8 cellular contexts compared by ENCODE assay signal in the genomic region with DNA sequence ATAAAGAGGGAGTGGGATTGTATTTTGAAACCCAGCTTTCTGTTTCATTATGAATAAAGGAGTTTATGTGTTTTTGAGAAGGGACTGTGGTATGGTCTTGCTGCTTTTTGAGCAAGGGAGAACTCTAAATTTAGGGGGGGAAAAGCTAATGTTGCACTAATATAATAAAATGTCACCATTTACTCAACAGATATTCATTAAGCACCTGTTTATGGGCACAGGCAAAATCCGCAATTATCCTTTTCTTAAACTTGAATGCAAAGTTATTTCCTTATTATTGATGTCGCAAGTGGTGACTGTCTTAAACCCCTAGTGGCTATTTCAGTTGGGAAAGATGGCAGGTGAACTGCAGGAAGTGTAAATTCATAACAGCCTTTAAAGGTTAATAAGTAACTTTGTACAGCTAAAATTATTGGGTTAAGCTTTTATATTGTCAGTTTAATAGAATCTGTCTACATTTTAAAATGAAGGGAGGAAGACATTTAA. TPM values are rescaled to one million over a fixed set of nuclear protein-coding genes. Genes with fewer than 3 reads are reported as not detected.
A peak's percentile ranks its signal among the peaks of the same experiment; 100 is the strongest.
DNase-seq lines count a peak whose midpoint lies in the region; ATAC-seq, FAIRE-seq and TF ChIP-seq lines count a peak whose summit lies in the region.

No MANE protein-coding gene starts in this region.

- ATAC-seq in GM21619 (IDR thresholded peaks at IDR 0.05; ENCODE audit: unreplicated experiment), result peak; percentile 27

- dilution Hi-C loops in keratinocyte (cut with MboI; ENCODE audit: extremely low pct_ligation_motif_present, low sequenced_read_pairs), result no loop called here

- no peak for FAIRE-seq in keratinocyte (lab: Jason Lieb, UNC)

- peaks cover 17% of the 10 kb centered on the region for H3K36me3 Mint-ChIP-seq in activated T-helper 1 cell treated with anti-CD3 and anti-CD28 coated beads, Interleukin-12 subunit alpha, Interleukin-12 subunit beta, Interleukin-2, Interleukin-4 antibody, amounts not matched to agents 30 ng/mL and 10 ng/mL and 1 ng/mL, durations not matched to agents 14 hours and 24 hours and 36 hours (ENCODE audit: low read depth)

- H3K4me1 ChIP-seq in keratinocyte (ENCODE audit: control insufficient read depth, extremely low read depth, insufficient read depth, low read length), result peaks cover 15% of the 10 kb centered on the region

- peak overlapping the region; percentile 83 for H3K4me3 Mint-ChIP-seq in activated T-helper 1 cell treated with anti-CD3 and anti-CD28 coated beads, Interleukin-12 subunit alpha, Interleukin-12 subunit beta, Interleukin-2, Interleukin-4 antibody, amounts not matched to agents 30 ng/mL and 10 ng/mL and 1 ng/mL, durations not matched to agents 14 hours and 24 hours and 36 hours

- TF ChIP-seq CTCF in keratinocyte (optimal IDR thresholded peaks at IDR 0.05 in 1 of 3, IDR thresholded peaks at IDR 0.05 in 1 of 3, conservative IDR thresholded peaks at IDR 0.05 in 1 of 3; ENCODE audit: extremely low read depth in 1 of 3, insufficient read depth in 2 of 3, low read length in 3 of 3), result peak in 1 of 3 experiments; percentile 36

- H3K27me3 Mint-ChIP-seq in activated T-helper 1 cell treated with anti-CD3 and anti-CD28 coated beads, Interleukin-12 subunit alpha, Interleukin-12 subunit beta, Interleukin-2, Interleukin-4 antibody, amounts not matched to agents 30 ng/mL and 10 ng/mL and 1 ng/mL, durations not matched to agents 14 hours and 24 hours and 36 hours (ENCODE audit: insufficient read depth), result no peaks in the 10 kb centered on the region

- H3K27ac ChIP-seq in KOPT-K1 (ENCODE audit: low read depth, low read length, poor library complexity, severe bottlenecking), result peak overlapping the region; percentile 99
- peak overlapping the region; percentile 28 for H3K27ac ChIP-seq in keratinocyte (ENCODE audit: control insufficient read depth, insufficient read depth, low read length)

- peak overlapping the region; percentile 86 to 99 (median 99) for H3K4me3 ChIP-seq in keratinocyte (ENCODE audit: control insufficient read depth in 2 of 3, extremely low read depth in 1 of 3, insufficient read depth in 2 of 3, low read depth in 1 of 3, low read length in 3 of 3)

- intact Hi-C loops in activated T-helper 1 cell treated with anti-CD3 and anti-CD28 coated beads, Interleukin-12 subunit alpha, Interleukin-12 subunit beta, Interleukin-2, Interleukin-4 antibody, amounts not matched to agents 30 ng/mL and 10 ng/mL and 1 ng/mL, durations not matched to agents 14 hours and 24 hours and 36 hours (cut with micrococcal nuclease), result loop anchor here (1.0 kb wide), 7 partner anchors 8 to 152 kb away; a partner anchor contains a TSS

- H3K9ac ChIP-seq in keratinocyte (ENCODE audit: control insufficient read depth, extremely low read depth, insufficient read depth, low read length), result peak overlapping the region; percentile 92

- H2AFZ ChIP-seq in keratinocyte (ENCODE audit: control insufficient read depth, low read length), result no peak overlapping the region

- H3K27ac Mint-ChIP-seq in activated T-helper 1 cell treated with anti-CD3 and anti-CD28 coated beads, Interleukin-12 subunit alpha, Interleukin-12 subunit beta, Interleukin-2, Interleukin-4 antibody, amounts not matched to agents 30 ng/mL and 10 ng/mL and 1 ng/mL, durations not matched to agents 14 hours and 24 hours and 36 hours, result peak overlapping the region; percentile 84

- peaks cover 4% of the 10 kb centered on the region for H3K9me3 Mint-ChIP-seq in activated T-helper 1 cell treated with anti-CD3 and anti-CD28 coated beads, Interleukin-12 subunit alpha, Interleukin-12 subunit beta, Interleukin-2, Interleukin-4 antibody, amounts not matched to agents 30 ng/mL and 10 ng/mL and 1 ng/mL, durations not matched to agents 14 hours and 24 hours and 36 hours

- H3K9me3 ChIP-seq in KOPT-K1 (ENCODE audit: insufficient read depth, low read length, poor library complexity, severe bottlenecking) (no peaks in the 10 kb centered on the region), keratinocyte (ENCODE audit: control insufficient read depth, low read depth, low read length) (no peaks in the 10 kb centered on the region)

- no peaks in the 10 kb centered on the region for H4K20me1 ChIP-seq in keratinocyte (ENCODE audit: control insufficient read depth, extremely low read depth, insufficient read depth, low read length)

- H3K9me1 ChIP-seq in keratinocyte (ENCODE audit: control insufficient read depth, extremely low read depth, insufficient read depth, low read length), result no peaks in the 10 kb centered on the region

- peak; percentile 46 for DNase-seq in DMS 273 (lab: John Stamatoyannopoulos, UW; ENCODE audit: unreplicated experiment)
- DNase-seq in DMS 273 treated with DMSO at 0.1 percent for 48 hours (lab: John Stamatoyannopoulos, UW), result no peak
- no peak for DNase-seq in activated T-helper 1 cell treated with anti-CD3 and anti-CD28 coated beads, Interleukin-12 subunit alpha, Interleukin-12 subunit beta, Interleukin-2, Interleukin-4 antibody, amounts not matched to agents 30 ng/mL and 10 ng/mL and 1 ng/mL, durations not matched to agents 14 hours and 24 hours and 36 hours (ENCODE audit: low spot score)
- no peak for DNase-seq in keratinocyte (ENCODE audit: low read depth, low spot score)
- DNase-seq in superior temporal gyrus (ENCODE audit: extremely low spot score), result peak; percentile 71
- no peak for DNase-seq in NCI-H1048 (lab: John Stamatoyannopoulos, UW)

- H3K4me2 ChIP-seq in keratinocyte (ENCODE audit: control insufficient read depth, extremely low read depth, insufficient read depth, low read depth, low read length), result peak overlapping the region; percentile 81

- H3K36me3 ChIP-seq in KOPT-K1 (ENCODE audit: insufficient read depth, low read length), result 0 out of 2 replicates have a peak, but pooled peaks cover 4% of the 10 kb centered on the region
- H3K36me3 ChIP-seq in keratinocyte (ENCODE audit: control insufficient read depth in 2 of 2, extremely low read depth in 1 of 2, insufficient read depth in 2 of 2, low read length in 2 of 2), result no peaks in the 10 kb centered on the region

- H3K79me2 ChIP-seq in keratinocyte (ENCODE audit: control insufficient read depth, insufficient read depth, low read length), result peaks cover 60% of the 10 kb centered on the region

- H3K4me1 Mint-ChIP-seq in activated T-helper 1 cell treated with anti-CD3 and anti-CD28 coated beads, Interleukin-12 subunit alpha, Interleukin-12 subunit beta, Interleukin-2, Interleukin-4 antibody, amounts not matched to agents 30 ng/mL and 10 ng/mL and 1 ng/mL, durations not matched to agents 14 hours and 24 hours and 36 hours (ENCODE audit: low read depth), result peaks cover 42% of the 10 kb centered on the region

- no peaks in the 10 kb centered on the region for H3K27me3 ChIP-seq in keratinocyte (ENCODE audit: control insufficient read depth, extremely low read depth, insufficient read depth, low read length)

RNA-seq across cellular contexts. Expression of a gene that starts 1.5 kb away (rescaled TPM):
- total RNA-seq in activated T-helper 1 cell treated with anti-CD3 and anti-CD28 coated beads, Interleukin-12 subunit alpha, Interleukin-12 subunit beta, Interleukin-2, Interleukin-4 antibody, amounts not matched to agents 30 ng/mL and 10 ng/mL and 1 ng/mL, durations not matched to agents 14 hours and 24 hours and 36 hours, result 100.0 and 103 TPM in 2 replicates
- 18.9 to 32.5 TPM (median 26.6 TPM) in 3 replicates for polyA plus RNA-seq in keratinocyte
- polyA plus RNA-seq in keratinocyte (2011; ENCODE audit: low read depth), result 24.6 TPM
- 18.5 and 31.2 TPM in 2 replicates for polyA plus RNA-seq in keratinocyte (2011; cell fraction: cytosol; rRNA removed)
- polyA plus RNA-seq in keratinocyte (2011; cell fraction: nucleus; rRNA removed), result 13.8 and 18.6 TPM in 2 replicates
- 16.2 and 23.0 TPM in 2 replicates for polyA plus RNA-seq in keratinocyte (2012; ENCODE audit: low replicate concordance)
- 8.4 to 38.7 TPM (median 18.1 TPM) in 3 replicates for polyA minus RNA-seq in keratinocyte
- 29.9 TPM for polyA minus RNA-seq in keratinocyte (2011; cell fraction: cytosol; rRNA and poly(A)+ RNA removed)
- 14.4 and 25.3 TPM in 2 replicates for polyA minus RNA-seq in keratinocyte (2011; cell fraction: nucleus; rRNA and poly(A)+ RNA removed)

Comparison
In these comparisons a context has a peak if more than half of its experiments do, and no peak if none do; other contexts are left out.
1. DNase-seq: peak in DMS 273 (single experiment) and superior temporal gyrus (single experiment); none in DMS 273 treated with DMSO at 0.1 percent for 48 hours (single experiment), activated T-helper 1 cell treated with anti-CD3 and anti-CD28 coated beads, Interleukin-12 subunit alpha, Interleukin-12 subunit beta, Interleukin-2, Interleukin-4 antibody, amounts not matched to agents 30 ng/mL and 10 ng/mL and 1 ng/mL, durations not matched to agents 14 hours and 24 hours and 36 hours (single experiment), keratinocyte (single experiment) and NCI-H1048 (single experiment).